10 cellular contexts compared by ENCODE assay signal in genomic region chr11:78432058-78432515, GRCh38.
DNase-seq lines count a peak whose midpoint lies in the region; TF ChIP-seq lines count a peak whose summit lies in the region.
"Had no signal": no experiment of that assay in that cellular context is flagged by ENCODE, and none has a peak within 500 bp of the region (broad histone marks: within the 10 kb centered on the region; RNA-seq: fewer than 3 reads in every experiment).

No MANE protein-coding gene starts in this region.

- DNase-seq in AG09309 (ENCODE audit: low read depth) (no peak), kidney tubule cell (ENCODE audit: low spot score) (peak; percentile 18), KG1 (lab: John Stamatoyannopoulos, UW) (no peak)
- DNase-seq in central memory CD4-positive, alpha-beta T cell: no peak
- DNase-seq in stimulated activated CD4-positive, alpha-beta T cell treated with anti-CD3 and anti-CD28 coated beads, Interleukin-1b, Interleukin-23, amount 100 ng/mL, for 48 hours: no peak
- DNase-seq in stimulated activated CD4-positive, alpha-beta T cell treated with anti-CD3 and anti-CD28 coated beads, Interleukin-2, amount 100 ng/mL, for 48 hours: no peak
- DNase-seq: anterior cingulate cortex, NCI-H510A had no signal

- no peak overlapping the region for H3K4me3 ChIP-seq in AG09309 (ENCODE audit: control insufficient read depth, low read depth, low read length)

- H3K27ac ChIP-seq in VCaP: no peak overlapping the region

- TF ChIP-seq CTCF in AG09309 (IDR thresholded peaks at IDR 0.05; ENCODE audit: control insufficient read depth, insufficient read depth, low read depth, low read length, missing control alignments): peak; percentile 51
- peak; percentile 52 for TF ChIP-seq CTCF in GM12873 (IDR thresholded peaks at IDR 0.05; ENCODE audit: insufficient read depth, low read depth, low read length, missing control alignments)
- TF ChIP-seq CTCF in VCaP (conservative IDR thresholded peaks at IDR 0.05): peak; percentile 74
